ENCODE assay signal across 2 cellular contexts in the genomic region with DNA sequence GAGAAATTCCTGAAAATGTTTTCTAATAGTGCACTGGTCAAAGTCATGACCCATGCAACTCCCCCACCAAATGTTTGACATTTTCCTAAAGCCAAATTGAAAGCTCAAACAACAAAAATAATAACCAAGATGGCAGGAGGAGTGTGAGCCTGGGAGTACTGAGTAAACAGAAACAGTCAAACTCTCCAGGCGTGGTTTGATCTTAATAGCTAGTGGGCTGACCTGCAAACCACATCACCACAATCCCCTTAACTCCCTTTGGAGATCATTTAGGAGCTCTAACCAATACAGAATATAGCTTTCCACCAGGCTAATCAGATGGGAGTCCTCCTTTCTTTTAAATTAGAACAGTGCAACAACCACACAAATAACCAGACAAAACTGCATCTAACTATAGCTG.
TF ChIP-seq lines count a peak whose summit lies in the region.

No MANE protein-coding gene starts in this region.

TF ChIP-seq in A549, 52 proteins besides CTCF, POLR2A, EP300 and RAD21:
- TF ChIP-seq RNF2 (IDR thresholded peaks at IDR 0.05; ENCODE audit: borderline replicate concordance, low read depth) (no peak), ZFP36 (IDR thresholded peaks at IDR 0.05; ENCODE audit: borderline replicate concordance, partially characterized antibody) (no peak), CBX2 (IDR thresholded peaks at IDR 0.05; ENCODE audit: borderline replicate concordance, low read depth) (no peak), NR3C1 (IDR thresholded peaks at IDR 0.05) (no peak), HEYL (CRISPR knock-in tag; IDR thresholded peaks at IDR 0.05) (no peak), MAZ (IDR thresholded peaks at IDR 0.05; ENCODE audit: borderline replicate concordance, low read depth, low read length) (no peak), HOXA7 (CRISPR knock-in tag; IDR thresholded peaks at IDR 0.05) (no peak), HMGXB4 (CRISPR knock-in tag; IDR thresholded peaks at IDR 0.05; ENCODE audit: borderline replicate concordance) (no peak), HOXB5 (CRISPR knock-in tag; IDR thresholded peaks at IDR 0.05) (no peak), ZSCAN20 (CRISPR knock-in tag; IDR thresholded peaks at IDR 0.05) (no peak)
- TF ChIP-seq, protein P1, sequence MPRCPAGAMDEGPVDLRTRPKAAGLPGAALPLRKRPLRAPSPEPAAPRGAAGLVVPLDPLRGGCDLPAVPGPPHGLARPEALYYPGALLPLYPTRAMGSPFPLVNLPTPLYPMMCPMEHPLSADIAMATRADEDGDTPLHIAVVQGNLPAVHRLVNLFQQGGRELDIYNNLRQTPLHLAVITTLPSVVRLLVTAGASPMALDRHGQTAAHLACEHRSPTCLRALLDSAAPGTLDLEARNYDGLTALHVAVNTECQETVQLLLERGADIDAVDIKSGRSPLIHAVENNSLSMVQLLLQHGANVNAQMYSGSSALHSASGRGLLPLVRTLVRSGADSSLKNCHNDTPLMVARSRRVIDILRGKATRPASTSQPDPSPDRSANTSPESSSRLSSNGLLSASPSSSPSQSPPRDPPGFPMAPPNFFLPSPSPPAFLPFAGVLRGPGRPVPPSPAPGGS (IDR thresholded peaks at IDR 0.05) = no peak

TF ChIP-seq in HCT116, 20 proteins besides CTCF, POLR2A, EP300 and RAD21:
- no peak for TF ChIP-seq EGR1 (IDR thresholded peaks at IDR 0.05; ENCODE audit: low read depth)
- TF ChIP-seq ZFX (IDR thresholded peaks at IDR 0.05) = no peak
- no peak for TF ChIP-seq YY1 (IDR thresholded peaks at IDR 0.05; ENCODE audit: extremely low read depth, insufficient replicate concordance, low read depth, low read length)
- no peak for TF ChIP-seq REST (IDR thresholded peaks at IDR 0.05; ENCODE audit: low read depth)
- no peak for TF ChIP-seq ATF3 (IDR thresholded peaks at IDR 0.05)
- TF ChIP-seq, protein P2, sequence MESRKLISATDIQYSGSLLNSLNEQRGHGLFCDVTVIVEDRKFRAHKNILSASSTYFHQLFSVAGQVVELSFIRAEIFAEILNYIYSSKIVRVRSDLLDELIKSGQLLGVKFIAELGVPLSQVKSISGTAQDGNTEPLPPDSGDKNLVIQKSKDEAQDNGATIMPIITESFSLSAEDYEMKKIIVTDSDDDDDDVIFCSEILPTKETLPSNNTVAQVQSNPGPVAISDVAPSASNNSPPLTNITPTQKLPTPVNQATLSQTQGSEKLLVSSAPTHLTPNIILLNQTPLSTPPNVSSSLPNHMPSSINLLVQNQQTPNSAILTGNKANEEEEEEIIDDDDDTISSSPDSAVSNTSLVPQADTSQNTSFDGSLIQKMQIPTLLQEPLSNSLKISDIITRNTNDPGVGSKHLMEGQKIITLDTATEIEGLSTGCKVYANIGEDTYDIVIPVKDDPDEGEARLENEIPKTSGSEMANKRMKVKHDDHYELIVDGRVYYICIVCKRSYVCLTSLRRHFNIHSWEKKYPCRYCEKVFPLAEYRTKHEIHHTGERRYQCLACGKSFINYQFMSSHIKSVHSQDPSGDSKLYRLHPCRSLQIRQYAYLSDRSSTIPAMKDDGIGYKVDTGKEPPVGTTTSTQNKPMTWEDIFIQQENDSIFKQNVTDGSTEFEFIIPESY (IDR thresholded peaks at IDR 0.05; ENCODE audit: extremely low read depth, insufficient replicate concordance, low read length) = no peak
- no peak for TF ChIP-seq TCF7L2 (IDR thresholded peaks at IDR 0.05; ENCODE audit: borderline replicate concordance, extremely low read depth, insufficient read depth, insufficient read length)
- no peak for TF ChIP-seq JUND (IDR thresholded peaks at IDR 0.05)
- TF ChIP-seq SIN3A (IDR thresholded peaks at IDR 0.05; ENCODE audit: low read depth) = no peak
- no peak for TF ChIP-seq FOSL1 (IDR thresholded peaks at IDR 0.05; ENCODE audit: low read depth)
- TF ChIP-seq EZH2 (IDR thresholded peaks at IDR 0.05) = no peak
- no peak for TF ChIP-seq EZH2phosphoT487 (IDR thresholded peaks at IDR 0.05; ENCODE audit: borderline replicate concordance)
- TF ChIP-seq ELF1 (IDR thresholded peaks at IDR 0.05; ENCODE audit: borderline replicate concordance, low read depth) = no peak
- TF ChIP-seq CBX3 (IDR thresholded peaks at IDR 0.05; ENCODE audit: low read depth) = no peak
